ENCODE assay signal across 27 cellular contexts in genomic region chr19:30172643-30173242, GRCh38.
"Had no signal": no experiment of that assay in that cellular context is flagged by ENCODE, and none has a peak within 500 bp of the region (broad histone marks: within the 10 kb centered on the region; RNA-seq: fewer than 3 reads in every experiment).

No MANE protein-coding gene starts in this region.

- H3K27ac ChIP-seq: ascending aorta, SJCRH30 had no signal

- DNase-seq: activated CD4-positive, alpha-beta T cell treated with anti-CD3 and anti-CD28 coated beads, Interleukin-2, amount 50 U/mL, for 48 hours; activated CD4-positive, CD25-positive, alpha-beta regulatory T cell treated with anti-CD3 and anti-CD28 coated beads, Interleukin-2, amount 50 U/mL, for 72 hours; activated CD8-positive, alpha-beta memory T cell treated with anti-CD3 and anti-CD28 coated beads, Interleukin-2, amount 10 ng/mL, durations not matched to agents 7 days and 5 days; activated effector memory CD4-positive, alpha-beta T cell treated with Interleukin-2 at 50 U/mL for 16 hours; activated naive CD4-positive, alpha-beta T cell; activated naive CD8-positive, alpha-beta T cell treated with anti-CD3 and anti-CD28 coated beads, Interleukin-2, amount 50 U/mL, for 24 hours; activated T-cell treated with anti-CD3 and anti-CD28 coated beads, Interleukin-2, amount 50 U/mL, for 24 hours; amniotic stem cell; body of pancreas; central memory CD4-positive, alpha-beta T cell; KG1; NCI-H1048; NCI-H2029; NCI-H2107; NCI-H2171 treated with DMSO at 0.1 percent for 48 hours; NCI-H226; NCI-H510A; NCI-H526 treated with DMSO at 0.1 percent for 48 hours; NCI-H82; RPMI8226; SJCRH30; SK-N-SH had no signal

- ATAC-seq: activated CD8-positive, alpha-beta memory T cell treated with anti-CD3 and anti-CD28 coated beads, Interleukin-2, amount 10 ng/mL, durations not matched to agents 7 days and 5 days; activated naive CD4-positive, alpha-beta T cell treated with anti-CD3 and anti-CD28 coated beads, Interleukin-2, amount 50 U/mL, for 72 hours; activated naive CD8-positive, alpha-beta T cell treated with anti-CD3 and anti-CD28 coated beads, Interleukin-2, amount 50 U/mL, for 24 hours; Right ventricle myocardium inferior; WTC11 had no signal

- H3K27me3 ChIP-seq: ascending aorta, body of pancreas, SJCRH30 had no signal

- H3K4me2 ChIP-seq: SK-N-SH had no signal

- H3K4me3 ChIP-seq: ascending aorta, body of pancreas, SJCRH30 had no signal

- FAIRE-seq: bronchial epithelial cell had no signal

- H3K9ac ChIP-seq: SK-N-SH had no signal

- H3K9me3 ChIP-seq: ascending aorta, body of pancreas, SK-N-SH had no signal

- H3K36me3 ChIP-seq: ascending aorta, SJCRH30 had no signal

- H3K4me1 ChIP-seq: ascending aorta, SJCRH30 had no signal
